19 cellular contexts compared by ENCODE assay signal in genomic region chr17:62101090-62101489, GRCh38. TPM values are rescaled to one million over a fixed set of nuclear protein-coding genes. Genes with fewer than 3 reads are reported as not detected.
DNase-seq lines count a peak whose midpoint lies in the region; ATAC-seq and TF ChIP-seq lines count a peak whose summit lies in the region.
"Had no signal": no experiment of that assay in that cellular context is flagged by ENCODE, and none has a peak within 500 bp of the region (broad histone marks: within the 10 kb centered on the region; RNA-seq: fewer than 3 reads in every experiment).

No MANE protein-coding gene starts in this region.

- H3K27ac Mint-ChIP-seq in neural progenitor cell (peak overlapping the region; percentile 52), progenitor cell of endocrine pancreas (no peak overlapping the region)
- H3K27ac Mint-ChIP-seq: T-cell had no signal

- H4K20me1 ChIP-seq in neural progenitor cell (ENCODE audit: low read depth), result no peaks in the 10 kb centered on the region
- H4K20me1 ChIP-seq: BLaER1 had no signal

- H3K9me3 Mint-ChIP-seq in neural progenitor cell, result no peaks in the 10 kb centered on the region
- no peaks in the 10 kb centered on the region for H3K9me3 Mint-ChIP-seq in progenitor cell of endocrine pancreas (ENCODE audit: low read depth)
- H3K9me3 Mint-ChIP-seq: T-cell had no signal

- H3K9ac ChIP-seq in neural progenitor cell, result no peak overlapping the region
- H3K9ac ChIP-seq: BLaER1, SK-N-SH had no signal

- H3K4me3 Mint-ChIP-seq in neural progenitor cell (no peak overlapping the region), progenitor cell of endocrine pancreas (ENCODE audit: low read depth) (no peak overlapping the region)
- H3K4me3 Mint-ChIP-seq: T-cell had no signal

- H3K27ac ChIP-seq in neural progenitor cell, result no peak overlapping the region
- H3K27ac ChIP-seq: BLaER1 had no signal

- H3K79me2 ChIP-seq in neural progenitor cell (ENCODE audit: low read depth), result no peaks in the 10 kb centered on the region

- no peak for TF ChIP-seq CTCF in astrocyte of the cerebellum (IDR thresholded peaks at IDR 0.05; ENCODE audit: low read depth, low read length, missing control alignments)
- no peak for TF ChIP-seq CTCF in neural progenitor cell (IDR thresholded peaks at IDR 0.05)
- TF ChIP-seq CTCF in progenitor cell of endocrine pancreas (IDR thresholded peaks at IDR 0.05; ENCODE audit: unreplicated experiment), result no peak

- in situ Hi-C loops in astrocyte of the cerebellum (cut with HindIII; ENCODE audit: low sequenced_read_pairs), result no loop called here

- no peaks in the 10 kb centered on the region for H3K36me3 Mint-ChIP-seq in neural progenitor cell
- H3K36me3 Mint-ChIP-seq in progenitor cell of endocrine pancreas (ENCODE audit: insufficient read depth), result no peaks in the 10 kb centered on the region
- H3K36me3 Mint-ChIP-seq: T-cell had no signal

- H2AFZ ChIP-seq in neural progenitor cell (replicated peaks), result no peak overlapping the region

- peaks cover 11% of the 10 kb centered on the region for H3K4me1 Mint-ChIP-seq in neural progenitor cell
- peaks cover 4% of the 10 kb centered on the region for H3K4me1 Mint-ChIP-seq in progenitor cell of endocrine pancreas (ENCODE audit: low read depth)

- peak; percentile 79 for DNase-seq in NCI-H1436 (lab: John Stamatoyannopoulos, UW)
- no peak for DNase-seq in NCI-H1436 treated with DMSO at 0.1 percent for 48 hours (lab: John Stamatoyannopoulos, UW)
- DNase-seq in NCI-H2227 (lab: John Stamatoyannopoulos, UW; ENCODE audit: unreplicated experiment), result peak; percentile 21
- peak; percentile 12 for DNase-seq in astrocyte of the cerebellum (ENCODE audit: low read depth)
- no peak for DNase-seq in neural progenitor cell (ENCODE audit: low spot score)
- DNase-seq in CD1c-positive myeloid dendritic cell (ENCODE audit: extremely low spot score), result no peak
- DNase-seq in progenitor cell of endocrine pancreas (ENCODE audit: low spot score, unreplicated experiment), result no peak
- DNase-seq: GF-D8, Karpas-422, MG63, NCI-H1092, NCI-H345, NCI-H526 treated with DMSO at 0.1 percent for 48 hours, Right ventricle myocardium superior, SK-N-SH, T-cell had no signal

- H3K4me2 ChIP-seq in neural progenitor cell, result no peak overlapping the region
- H3K4me2 ChIP-seq: BLaER1, SK-N-SH had no signal

- no peak overlapping the region for H3K4me3 ChIP-seq in astrocyte of the cerebellum (ENCODE audit: low read depth, low read length)
- no peak overlapping the region for H3K4me3 ChIP-seq in neural progenitor cell
- H3K4me3 ChIP-seq: BLaER1, MG63 had no signal

- H3K27me3 Mint-ChIP-seq in neural progenitor cell (ENCODE audit: insufficient read depth, low read depth) (peaks cover 4% of the 10 kb centered on the region), progenitor cell of endocrine pancreas (no peaks in the 10 kb centered on the region)
- H3K27me3 Mint-ChIP-seq: T-cell had no signal

- H3K27me3 ChIP-seq in neural progenitor cell, result no peaks in the 10 kb centered on the region
- H3K27me3 ChIP-seq: BLaER1, MG63 had no signal

- no peaks in the 10 kb centered on the region for H3F3A ChIP-seq in neural progenitor cell (ENCODE audit: low read depth)

- H3K4me1 ChIP-seq in neural progenitor cell, result no peaks in the 10 kb centered on the region
- H3K4me1 ChIP-seq: BLaER1 had no signal

- H3K36me3 ChIP-seq in neural progenitor cell, result no peaks in the 10 kb centered on the region
- H3K36me3 ChIP-seq: BLaER1, MG63 had no signal

- no peak for ATAC-seq in esophagus mucosa
- ATAC-seq: Panc1, T-cell had no signal

- no peaks in the 10 kb centered on the region for H3K9me3 ChIP-seq in neural progenitor cell (ENCODE audit: low read depth)
- H3K9me3 ChIP-seq: BLaER1, MG63, SK-N-SH had no signal

RNA-seq across cellular contexts. Expression of gene MED13, which starts 36.0 kb away (rescaled TPM):
- total RNA-seq in neural progenitor cell (ENCODE audit: low replicate concordance) (50.5 and 59.9 TPM in 2 replicates), esophagus mucosa (43.7 TPM), progenitor cell of endocrine pancreas (68.8 and 83.7 TPM in 2 replicates)

Comparison
In these comparisons a context has a peak if more than half of its experiments do, and no peak if none do; other contexts are left out.
1. DNase-seq: peak in NCI-H1436 (single experiment), NCI-H2227 (single experiment) and astrocyte of the cerebellum (single experiment); none in NCI-H1436 treated with DMSO at 0.1 percent for 48 hours (single experiment), neural progenitor cell (single experiment), CD1c-positive myeloid dendritic cell (single experiment) and progenitor cell of endocrine pancreas (single experiment).